In genomic region chr10:13831711-13832110, GRCh38 we compare ENCODE assay signal across 11 cellular contexts.
DNase-seq lines count a peak whose midpoint lies in the region; ATAC-seq and TF ChIP-seq lines count a peak whose summit lies in the region.
"Had no signal": no experiment of that assay in that cellular context is flagged by ENCODE, and none has a peak within 500 bp of the region (broad histone marks: within the 10 kb centered on the region; RNA-seq: fewer than 3 reads in every experiment).

No MANE protein-coding gene starts in this region.

- H3K4me3 Mint-ChIP-seq in memory B cell = peak overlapping the region; percentile 41
- no peak overlapping the region for H3K4me3 Mint-ChIP-seq in activated CD4-positive, alpha-beta memory T cell treated with anti-CD3 and anti-CD28 coated beads, Interleukin-2, amount 10 ng/mL, durations not matched to agents 7 days and 5 days

- POLR2A ChIA-PET in activated CD4-positive, alpha-beta memory T cell treated with anti-CD3 and anti-CD28 coated beads, Interleukin-2, amount 10 ng/mL, durations not matched to agents 7 days and 5 days (lab: Charles Lee) = no interaction called here

- peak overlapping the region; percentile 22 for H3K4me3 ChIP-seq in GM12865 (ENCODE audit: low read depth, low read length)
- H3K4me3 ChIP-seq in colonic mucosa = no peak overlapping the region

- peak; percentile 79 for DNase-seq in GM12865 (ENCODE audit: low read depth)
- DNase-seq in RPMI8226 = peak; percentile 23
- peak; percentile 21 to 40 for DNase-seq in memory B cell (ENCODE audit: low spot score in 2 of 2)
- DNase-seq in activated CD4-positive, alpha-beta memory T cell treated with anti-CD3 and anti-CD28 coated beads, Interleukin-2, amount 10 ng/mL, durations not matched to agents 7 days and 5 days = no peak
- no peak for DNase-seq in DMS79 treated with DMSO at 0.1 percent for 48 hours (lab: John Stamatoyannopoulos, UW)
- no peak for DNase-seq in colonic mucosa
- DNase-seq: effector CD4-positive, alpha-beta T cell; EL had no signal

- peak; percentile 81 for ATAC-seq in HG02610 (IDR thresholded peaks at IDR 0.05; ENCODE audit: unreplicated experiment)
- ATAC-seq in memory B cell (ENCODE audit: low read depth) = peak; percentile 92
- ATAC-seq in HG02588 (IDR thresholded peaks at IDR 0.05; ENCODE audit: unreplicated experiment) = no peak

- no peaks in the 10 kb centered on the region for H3K36me3 ChIP-seq in colonic mucosa
- H3K36me3 ChIP-seq: neutrophil had no signal

- H3K4me1 ChIP-seq in colonic mucosa = no peaks in the 10 kb centered on the region

- peaks cover 4% of the 10 kb centered on the region for H3K27me3 Mint-ChIP-seq in memory B cell
- H3K27me3 Mint-ChIP-seq in activated CD4-positive, alpha-beta memory T cell treated with anti-CD3 and anti-CD28 coated beads, Interleukin-2, amount 10 ng/mL, durations not matched to agents 7 days and 5 days = no peaks in the 10 kb centered on the region

- no peak overlapping the region for H3K9ac ChIP-seq in colonic mucosa (ENCODE audit: low read depth in 2 of 2, low read length in 2 of 2)

- H3K27me3 ChIP-seq in colonic mucosa = no peaks in the 10 kb centered on the region

- CTCF ChIA-PET in activated CD4-positive, alpha-beta memory T cell treated with anti-CD3 and anti-CD28 coated beads, Interleukin-2, amount 10 ng/mL, durations not matched to agents 7 days and 5 days (lab: Charles Lee) = no interaction called here

- H3K4me1 Mint-ChIP-seq in memory B cell = peaks cover 17% of the 10 kb centered on the region
- peaks cover 2% of the 10 kb centered on the region for H3K4me1 Mint-ChIP-seq in activated CD4-positive, alpha-beta memory T cell treated with anti-CD3 and anti-CD28 coated beads, Interleukin-2, amount 10 ng/mL, durations not matched to agents 7 days and 5 days

- H3K9me3 Mint-ChIP-seq in memory B cell = peaks cover 2% of the 10 kb centered on the region
- no peaks in the 10 kb centered on the region for H3K9me3 Mint-ChIP-seq in activated CD4-positive, alpha-beta memory T cell treated with anti-CD3 and anti-CD28 coated beads, Interleukin-2, amount 10 ng/mL, durations not matched to agents 7 days and 5 days

- TF ChIP-seq CTCF in GM12865 (IDR thresholded peaks at IDR 0.05; ENCODE audit: insufficient read depth, low read depth, low read length, missing control alignments) (no peak), colonic mucosa (IDR thresholded peaks at IDR 0.05) (no peak)

- no peak overlapping the region for H3K27ac ChIP-seq in colonic mucosa
- H3K27ac ChIP-seq: neutrophil had no signal

- peak overlapping the region; percentile 92 for H3K27ac Mint-ChIP-seq in memory B cell
- no peak overlapping the region for H3K27ac Mint-ChIP-seq in activated CD4-positive, alpha-beta memory T cell treated with anti-CD3 and anti-CD28 coated beads, Interleukin-2, amount 10 ng/mL, durations not matched to agents 7 days and 5 days

- no peaks in the 10 kb centered on the region for H3K36me3 Mint-ChIP-seq in memory B cell
- no peaks in the 10 kb centered on the region for H3K36me3 Mint-ChIP-seq in activated CD4-positive, alpha-beta memory T cell treated with anti-CD3 and anti-CD28 coated beads, Interleukin-2, amount 10 ng/mL, durations not matched to agents 7 days and 5 days (ENCODE audit: low read depth)

- intact Hi-C loops in colonic mucosa (cut with DNase I) = no loop called here

- no peaks in the 10 kb centered on the region for H3K9me3 ChIP-seq in colonic mucosa
- H3K9me3 ChIP-seq: neutrophil had no signal

Comparison
In these comparisons a context has a peak if more than half of its experiments do, and no peak if none do; other contexts are left out.
1. DNase-seq: peak in GM12865 (single experiment), RPMI8226 (single experiment) and memory B cell (2 of 2); none in activated CD4-positive, alpha-beta memory T cell treated with anti-CD3 and anti-CD28 coated beads, Interleukin-2, amount 10 ng/mL, durations not matched to agents 7 days and 5 days (single experiment), DMS79 treated with DMSO at 0.1 percent for 48 hours (single experiment) and colonic mucosa (single experiment).